ENCODE assay signal across 23 cellular contexts in genomic region chr16:89102035-89102776, GRCh38. TPM values are rescaled to one million over a fixed set of nuclear protein-coding genes. Genes with fewer than 3 reads are reported as not detected.
DNase-seq lines count a peak whose midpoint lies in the region; ATAC-seq, FAIRE-seq and TF ChIP-seq lines count a peak whose summit lies in the region.
"Had no signal": no experiment of that assay in that cellular context is flagged by ENCODE, and none has a peak within 500 bp of the region (broad histone marks: within the 10 kb centered on the region; RNA-seq: fewer than 3 reads in every experiment).

No MANE protein-coding gene starts in this region.

- peak overlapping the region; percentile 55 for H3K27ac Mint-ChIP-seq in T-helper 2 cell treated with Interferon-gamma antibody and Interleukin-4, amounts not matched to agents 5 μg/mL and 100 μg/mL, for 36 hours

- intact Hi-C loops in mucosa of descending colon (cut with DNase I, micrococcal nuclease) = no loop called here

- H3K27me3 Mint-ChIP-seq in T-helper 2 cell treated with Interferon-gamma antibody and Interleukin-4, amounts not matched to agents 5 μg/mL and 100 μg/mL, for 36 hours (ENCODE audit: low read depth) = no peaks in the 10 kb centered on the region

- no peaks in the 10 kb centered on the region for H3K9me3 Mint-ChIP-seq in T-helper 2 cell treated with Interferon-gamma antibody and Interleukin-4, amounts not matched to agents 5 μg/mL and 100 μg/mL, for 36 hours

- no peak overlapping the region for H3K4me3 ChIP-seq in mucosa of descending colon
- H3K4me3 ChIP-seq: prostate gland, upper lobe of right lung had no signal

- ATAC-seq in mucosa of descending colon (peak; percentile 58), HG03520 (IDR thresholded peaks at IDR 0.05; ENCODE audit: unreplicated experiment) (no peak)
- ATAC-seq: left ventricle myocardium superior, upper lobe of right lung had no signal

- H3K36me3 Mint-ChIP-seq in T-helper 2 cell treated with Interferon-gamma antibody and Interleukin-4, amounts not matched to agents 5 μg/mL and 100 μg/mL, for 36 hours (ENCODE audit: low read depth) = peaks cover 50% of the 10 kb centered on the region

- TF ChIP-seq CTCF in mucosa of descending colon (IDR thresholded peaks at IDR 0.05) = no peak

- H3K4me1 Mint-ChIP-seq in T-helper 2 cell treated with Interferon-gamma antibody and Interleukin-4, amounts not matched to agents 5 μg/mL and 100 μg/mL, for 36 hours (ENCODE audit: low read depth) = peaks cover 34% of the 10 kb centered on the region

- no peaks in the 10 kb centered on the region for H3K9me3 ChIP-seq in mucosa of descending colon
- H3K9me3 ChIP-seq: prostate gland, upper lobe of right lung had no signal

- FAIRE-seq in GM12892 (lab: Jason Lieb, UNC) = no peak
- FAIRE-seq: endometrium had no signal

- TF ChIP-seq POLR2A in GM12892 (IDR thresholded peaks at IDR 0.05; ENCODE audit: low read depth, low read length) = no peak

- no peak for DNase-seq in T-helper 2 cell treated with Interferon-gamma antibody and Interleukin-4, amounts not matched to agents 5 μg/mL and 100 μg/mL, for 36 hours (ENCODE audit: low spot score)
- DNase-seq in T-helper 2 cell = no peak
- DNase-seq in DMS79 (lab: John Stamatoyannopoulos, UW) = peak; percentile 71
- peak; percentile 26 for DNase-seq in UCSD-AML1 (lab: John Stamatoyannopoulos, UW; ENCODE audit: unreplicated experiment)
- peak; percentile 66 to 83 (median 80) for DNase-seq in mucosa of descending colon
- DNase-seq in NOMO-1 treated with dmso at 0.1 percent for 144 hours (lab: John Stamatoyannopoulos, UW; ENCODE audit: unreplicated experiment) = no peak
- no peak for DNase-seq in GM12892 (ENCODE audit: insufficient read length)
- DNase-seq: 8988T; activated CD4-positive, CD25-positive, alpha-beta regulatory T cell; anterior cingulate cortex; cerebellar nuclear complex; hypothalamus; KBM-7; NCI-H1092 treated with DMSO at 0.1 percent for 48 hours; NCI-H2227 treated with DMSO at 0.1 percent for 48 hours; stimulated activated CD4-positive, alpha-beta T cell treated with anti-CD3 and anti-CD28 coated beads, Interleukin-12 subunit alpha, Interleukin-12 subunit beta, amount 100 ng/mL, for 4 hours; stimulated activated naive CD4-positive, alpha-beta T cell treated with Interleukin-2 at 50 U/mL for 16 hours; upper lobe of right lung had no signal

- H3K4me3 Mint-ChIP-seq in T-helper 2 cell treated with Interferon-gamma antibody and Interleukin-4, amounts not matched to agents 5 μg/mL and 100 μg/mL, for 36 hours = no peak overlapping the region
- H3K4me3 Mint-ChIP-seq: CD14-positive monocyte had no signal

- H3K4me1 ChIP-seq in mucosa of descending colon (ENCODE audit: low read depth) = peaks cover 53% of the 10 kb centered on the region
- H3K4me1 ChIP-seq: prostate gland, upper lobe of right lung had no signal

- peaks cover 6% of the 10 kb centered on the region for H3K36me3 ChIP-seq in mucosa of descending colon (ENCODE audit: low read depth)

RNA-seq across cellular contexts. Expression of gene ACSF3, which starts 8.6 kb away (rescaled TPM):
- 10 to 100 TPM; 44.7 to 77.8 (median 49.6) TPM for total RNA-seq in mucosa of descending colon
- polyA plus RNA-seq in GM12892 (2012; ENCODE audit: missing spikeins) = 17.1 TPM

Comparison
In these comparisons a context has a peak if more than half of its experiments do, and no peak if none do; other contexts are left out.
1. DNase-seq: peak in DMS79 (single experiment), UCSD-AML1 (single experiment) and mucosa of descending colon (3 of 3); none in T-helper 2 cell treated with Interferon-gamma antibody and Interleukin-4, amounts not matched to agents 5 μg/mL and 100 μg/mL, for 36 hours (single experiment), T-helper 2 cell (0 of 5), NOMO-1 treated with dmso at 0.1 percent for 144 hours (single experiment) and GM12892 (single experiment).